In genomic region chr19:3224346-3225325, GRCh38 we compare ENCODE assay signal across 8 cellular contexts. TPM values are rescaled to one million over a fixed set of nuclear protein-coding genes. Genes with fewer than 3 reads are reported as not detected.
A peak's percentile ranks its signal among the peaks of the same experiment; 100 is the strongest.
DNase-seq lines count a peak whose midpoint lies in the region; ATAC-seq and TF ChIP-seq lines count a peak whose summit lies in the region.

CELF5 (plus strand) TSS chr19:3224661; CDS start chr19:3224740, 79 bp downstream.

- TF ChIP-seq POLR2A in gastroesophageal sphincter (IDR thresholded peaks at IDR 0.05) (no peak), vagina (IDR thresholded peaks at IDR 0.05) (no peak)

- H3K4me3 ChIP-seq in NT2/D1 (ENCODE audit: insufficient read length, low read depth): peak within 1 kb of the TSS; percentile 50
- H3K4me3 ChIP-seq in gastroesophageal sphincter: peak within 1 kb of the TSS in 1 of 2 donors; percentile 37
- peak within 1 kb of the TSS; percentile 20 to 48 for H3K4me3 ChIP-seq in vagina

- no peak for TF ChIP-seq EP300 in gastroesophageal sphincter (IDR thresholded peaks at IDR 0.05)

- H3K27ac Mint-ChIP-seq in activated T-helper 17 cell treated with anti-CD3 and anti-CD28 coated beads, Interleukin-2, amount 50 U/mL, for 72 hours: no peak within 1 kb of the TSS
- no peak within 1 kb of the TSS for H3K27ac Mint-ChIP-seq in progenitor cell of endocrine pancreas

- H3K27ac ChIP-seq in gastroesophageal sphincter (no peak within 1 kb of the TSS), vagina (no peak within 1 kb of the TSS)

- H3K9me3 ChIP-seq in NT2/D1 (ENCODE audit: insufficient read depth, low read length) (no peaks in the 10 kb centered on the region), gastroesophageal sphincter (no peaks in the 10 kb centered on the region), vagina (no peaks in the 10 kb centered on the region)

- peaks cover 6% of the 10 kb centered on the region for H3K27me3 ChIP-seq in NT2/D1 (ENCODE audit: insufficient read depth, insufficient read length)
- H3K27me3 ChIP-seq in gastroesophageal sphincter: peaks cover 95% of the 10 kb centered on the region
- H3K27me3 ChIP-seq in vagina: peaks cover 8% of the 10 kb centered on the region

- H3K4me1 ChIP-seq in NT2/D1 (ENCODE audit: insufficient read depth, insufficient read length) (peaks cover 8% of the 10 kb centered on the region), gastroesophageal sphincter (peaks cover 0 to 10% (median 0%) of the 10 kb centered on the region in 3 donors), vagina (peaks cover 7% of the 10 kb centered on the region)

- H3K36me3 Mint-ChIP-seq in activated T-helper 17 cell treated with anti-CD3 and anti-CD28 coated beads, Interleukin-2, amount 50 U/mL, for 72 hours (ENCODE audit: low read depth): no peaks in the 10 kb centered on the region
- no peaks in the 10 kb centered on the region for H3K36me3 Mint-ChIP-seq in progenitor cell of endocrine pancreas (ENCODE audit: insufficient read depth)

- 0 to 10% methylated on average over 1 to 2 of the region's 99 CpGs for WGBS in gastroesophageal sphincter (ENCODE audit: low coverage in 1 of 2), 2 donors

- DNase-seq in DMS53 (lab: John Stamatoyannopoulos, UW) (peak; percentile 78), DMS53 treated with DMSO at 0.1 percent for 48 hours (lab: John Stamatoyannopoulos, UW; ENCODE audit: unreplicated experiment) (no peak), NT2/D1 (ENCODE audit: low read depth, low spot score) (no peak), progenitor cell of endocrine pancreas (ENCODE audit: low spot score, unreplicated experiment) (peak; percentile 52), vagina (ENCODE audit: extremely low spot score in 2 of 2) (no peak), dedifferentiated amniotic fluid mesenchymal stem cell (ENCODE audit: extremely low spot score) (no peak)

- peak; percentile 71 for ATAC-seq in activated T-helper 17 cell treated with anti-CD3 and anti-CD28 coated beads, Interleukin-2, amount 50 U/mL, for 72 hours (replicated peaks)
- ATAC-seq in gastroesophageal sphincter: peak; percentile 71

- peak within 1 kb of the TSS; percentile 69 for H3K9ac ChIP-seq in NT2/D1 (ENCODE audit: insufficient read length, low read depth)

- H3K36me3 ChIP-seq in NT2/D1 (ENCODE audit: insufficient read depth, insufficient read length, low read length) (no peaks in the 10 kb centered on the region), gastroesophageal sphincter (no peaks in the 10 kb centered on the region), vagina (no peaks in the 10 kb centered on the region)

- peak in 3 of 4 experiments; percentile 55 to 65 (median 64) for TF ChIP-seq CTCF in gastroesophageal sphincter (IDR thresholded peaks at IDR 0.05)
- TF ChIP-seq CTCF in progenitor cell of endocrine pancreas (IDR thresholded peaks at IDR 0.05; ENCODE audit: unreplicated experiment): peak; percentile 68
- TF ChIP-seq CTCF in vagina (IDR thresholded peaks at IDR 0.05): peak in 1 of 3 experiments; percentile 56

- H3K4me1 Mint-ChIP-seq in activated T-helper 17 cell treated with anti-CD3 and anti-CD28 coated beads, Interleukin-2, amount 50 U/mL, for 72 hours: peaks cover 5% of the 10 kb centered on the region
- H3K4me1 Mint-ChIP-seq in progenitor cell of endocrine pancreas (ENCODE audit: low read depth): no peaks in the 10 kb centered on the region

- H3K4me3 Mint-ChIP-seq in activated T-helper 17 cell treated with anti-CD3 and anti-CD28 coated beads, Interleukin-2, amount 50 U/mL, for 72 hours: no peak within 1 kb of the TSS
- H3K4me3 Mint-ChIP-seq in progenitor cell of endocrine pancreas (ENCODE audit: low read depth): peak within 1 kb of the TSS; percentile 35

- H3K27me3 Mint-ChIP-seq in activated T-helper 17 cell treated with anti-CD3 and anti-CD28 coated beads, Interleukin-2, amount 50 U/mL, for 72 hours: peaks cover 17% of the 10 kb centered on the region
- peaks cover 30% of the 10 kb centered on the region for H3K27me3 Mint-ChIP-seq in progenitor cell of endocrine pancreas

- intact Hi-C loops in vagina (cut with DNase I): no loop called here

- no peaks in the 10 kb centered on the region for H3K9me3 Mint-ChIP-seq in activated T-helper 17 cell treated with anti-CD3 and anti-CD28 coated beads, Interleukin-2, amount 50 U/mL, for 72 hours
- H3K9me3 Mint-ChIP-seq in progenitor cell of endocrine pancreas (ENCODE audit: low read depth): no peaks in the 10 kb centered on the region

RNA-seq across cellular contexts. Expression of gene CELF5, which starts in this region (rescaled TPM):
- total RNA-seq in activated T-helper 17 cell treated with anti-CD3 and anti-CD28 coated beads, Interleukin-2, amount 50 U/mL, for 72 hours: under 1 TPM; 0.24 to 0.26 TPM
- total RNA-seq in gastroesophageal sphincter: not detected
- total RNA-seq in progenitor cell of endocrine pancreas: 1.6 and 1.7 TPM in 2 replicates
- total RNA-seq in vagina: not detected

Comparison
In these comparisons a context has a peak if more than half of its experiments do, and no peak if none do; other contexts are left out.
1. DNase-seq: peak in DMS53 (single experiment) and progenitor cell of endocrine pancreas (single experiment); none in DMS53 treated with DMSO at 0.1 percent for 48 hours (single experiment), NT2/D1 (single experiment), vagina (0 of 2) and dedifferentiated amniotic fluid mesenchymal stem cell (single experiment).
2. Peak in ATAC-seq in activated T-helper 17 cell treated with anti-CD3 and anti-CD28 coated beads, Interleukin-2, amount 50 U/mL, for 72 hours; RNA of the gene not detected or under 1 TPM.
3. Peak in ATAC-seq in gastroesophageal sphincter; RNA of the gene not detected or under 1 TPM.